1 cellular context compared by ENCODE assay signal in genomic region chr20:36270744-36271638, GRCh38.
TF ChIP-seq lines count a peak whose summit lies in the region.

No MANE protein-coding gene starts in this region.

TF ChIP-seq in HepG2, 621 proteins besides CTCF, POLR2A, EP300 and RAD21 (continued from another document and continues in another):
- TF ChIP-seq ZBTB43 (CRISPR knock-in tag; conservative IDR thresholded peaks at IDR 0.05), result 0 out of 2 replicates have a peak, but pooled peaks have one; percentile 53
- peak; percentile 94 for TF ChIP-seq MTA1 (CRISPR knock-in tag; IDR thresholded peaks at IDR 0.05; ENCODE audit: borderline replicate concordance)
- TF ChIP-seq SKIL (CRISPR knock-in tag; IDR thresholded peaks at IDR 0.05; ENCODE audit: borderline replicate concordance), result peak; percentile 50; the same call in 1 of the 2 replicates
- TF ChIP-seq THAP9 (CRISPR knock-in tag; IDR thresholded peaks at IDR 0.05; ENCODE audit: borderline replicate concordance), result peak; percentile 70; the same call in 1 of the 2 replicates
- 0 out of 2 replicates have a peak, but pooled peaks have one; percentile 23 for TF ChIP-seq NR2F6 (IDR thresholded peaks at IDR 0.05)
- no peak for TF ChIP-seq NR2F6 (CRISPR knock-in tag; IDR thresholded peaks at IDR 0.05)
- TF ChIP-seq ZNF549 (CRISPR knock-in tag; IDR thresholded peaks at IDR 0.05), result no peak
- peak; percentile 87 for TF ChIP-seq NR2C2 (CRISPR knock-in tag; IDR thresholded peaks at IDR 0.05; ENCODE audit: borderline replicate concordance)
- TF ChIP-seq ADNP (CRISPR knock-in tag; IDR thresholded peaks at IDR 0.05), result no peak
- TF ChIP-seq FOXM1 (CRISPR knock-in tag; IDR thresholded peaks at IDR 0.05), result no peak
- no peak for TF ChIP-seq HDAC6 (IDR thresholded peaks at IDR 0.05; ENCODE audit: low read depth, low read length)
- TF ChIP-seq ZNF280B (CRISPR knock-in tag; IDR thresholded peaks at IDR 0.05; ENCODE audit: borderline replicate concordance), result peak; percentile 84; the same call in 1 of the 2 replicates
- TF ChIP-seq SNAPC5 (CRISPR knock-in tag; IDR thresholded peaks at IDR 0.05; ENCODE audit: borderline replicate concordance), result no peak
- 0 out of 2 replicates have a peak, but pooled peaks have one; percentile 68 for TF ChIP-seq NBN (conservative IDR thresholded peaks at IDR 0.05)
- peak; percentile 58; the same call in 1 of the 2 replicates for TF ChIP-seq JUNB (CRISPR knock-in tag; IDR thresholded peaks at IDR 0.05; ENCODE audit: borderline replicate concordance)
- no peak for TF ChIP-seq PTBP1 (IDR thresholded peaks at IDR 0.05; ENCODE audit: low read depth, low read length, poor library complexity, severe bottlenecking)
- TF ChIP-seq SIN3B (IDR thresholded peaks at IDR 0.05; ENCODE audit: low read length), result no peak
- TF ChIP-seq ZNF230 (CRISPR knock-in tag; IDR thresholded peaks at IDR 0.05), result peak; percentile 66; the same call in 1 of the 2 replicates
- peak; percentile 46; the same call in 1 of the 2 replicates for TF ChIP-seq ZNF264 (CRISPR knock-in tag; IDR thresholded peaks at IDR 0.05)
- no peak for TF ChIP-seq KLF9 (CRISPR knock-in tag; IDR thresholded peaks at IDR 0.05; ENCODE audit: low read depth)
- no peak for TF ChIP-seq KIAA2018 (CRISPR knock-in tag; IDR thresholded peaks at IDR 0.05; ENCODE audit: borderline replicate concordance)
- 0 out of 2 replicates have a peak, but pooled peaks have one; percentile 12 for TF ChIP-seq ZNF740 (CRISPR knock-in tag; IDR thresholded peaks at IDR 0.05)
- TF ChIP-seq ZNF260 (CRISPR knock-in tag; IDR thresholded peaks at IDR 0.05; ENCODE audit: borderline replicate concordance, low read depth), result no peak
- TF ChIP-seq ZNF616 (CRISPR knock-in tag; IDR thresholded peaks at IDR 0.05; ENCODE audit: low read depth), result no peak
- TF ChIP-seq ZSCAN21 (CRISPR knock-in tag; IDR thresholded peaks at IDR 0.05; ENCODE audit: borderline replicate concordance), result peak; percentile 86
- peak; percentile 75 for TF ChIP-seq USF2 (IDR thresholded peaks at IDR 0.05; ENCODE audit: low read depth, low read length)
- peak; percentile 77; the same call in 1 of the 2 replicates for TF ChIP-seq USF2 (CRISPR knock-in tag; IDR thresholded peaks at IDR 0.05; ENCODE audit: borderline replicate concordance)
- peak; percentile 23; the same call in 1 of the 2 replicates for TF ChIP-seq YEATS4 (CRISPR knock-in tag; IDR thresholded peaks at IDR 0.05; ENCODE audit: borderline replicate concordance)
- peak; percentile 46 for TF ChIP-seq PATZ1 (CRISPR knock-in tag; IDR thresholded peaks at IDR 0.05)
- no peak for TF ChIP-seq ZNF362 (CRISPR knock-in tag; IDR thresholded peaks at IDR 0.05; ENCODE audit: borderline replicate concordance)
- TF ChIP-seq JUN (CRISPR knock-in tag; IDR thresholded peaks at IDR 0.05), result no peak; the same call in 1 of the 2 replicates
